ENCODE assay signal across 21 cellular contexts in the genomic region with DNA sequence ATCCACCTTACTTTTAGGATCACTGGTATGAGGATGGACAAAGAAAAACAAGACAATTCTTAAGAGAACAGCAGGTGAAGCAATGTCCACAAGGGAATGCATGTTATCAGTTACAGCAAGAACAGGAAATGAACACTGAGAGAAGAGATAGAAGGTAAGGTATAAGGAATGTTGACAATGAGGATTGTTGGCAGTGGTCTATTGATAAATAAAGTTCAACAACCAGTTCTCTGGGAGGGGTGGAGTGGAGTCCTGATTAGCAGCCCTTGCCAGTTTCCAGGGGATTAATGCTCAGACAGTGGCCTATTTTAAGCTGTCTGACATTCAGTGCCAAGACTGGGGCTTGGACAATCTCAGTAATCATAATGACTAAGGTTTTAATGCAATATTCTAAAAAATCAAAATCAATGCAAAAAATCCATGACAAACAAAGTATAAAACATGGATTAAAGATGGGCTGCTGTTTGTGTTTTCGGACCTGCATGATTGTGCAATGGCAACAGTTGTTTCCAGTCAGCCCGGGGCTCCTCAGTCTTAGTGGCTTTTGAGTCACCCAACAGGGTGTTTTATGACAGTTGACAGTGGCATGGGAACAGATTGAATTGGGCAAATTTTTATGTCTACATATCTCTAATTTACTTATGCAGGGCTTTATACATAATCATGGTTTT. TPM values are rescaled to one million over a fixed set of nuclear protein-coding genes. Genes with fewer than 3 reads are reported as not detected.
"Had no signal": no experiment of that assay in that cellular context is flagged by ENCODE, and none has a peak within 500 bp of the region (broad histone marks: within the 10 kb centered on the region; RNA-seq: fewer than 3 reads in every experiment).

No MANE protein-coding gene starts in this region.

- H3K79me2 ChIP-seq: parathyroid adenoma had no signal

- H2AFZ ChIP-seq: parathyroid adenoma had no signal

- H3K36me3 Mint-ChIP-seq: activated naive CD8-positive, alpha-beta T cell treated with anti-CD3 and anti-CD28 coated beads for 36 hours; immature natural killer cell; naive thymus-derived CD4-positive, alpha-beta T cell had no signal

- DNase-seq: activated CD4-positive, alpha-beta T cell treated with anti-CD3 and anti-CD28 coated beads, Interleukin-2, amount 50 U/mL, for 48 hours; activated gamma-delta T cell treated with Interleukin-2 at 50 U/mL for 16 hours; activated naive CD8-positive, alpha-beta T cell treated with anti-CD3 and anti-CD28 coated beads for 36 hours; activated T-cell treated with anti-CD3 and anti-CD28 coated beads, Interleukin-2, amount 50 U/mL, for 48 hours; anterior cingulate cortex; brain microvascular endothelial cell; cortex of kidney; effector CD4-positive, alpha-beta T cell; gastrocnemius medialis; heart left ventricle; immature natural killer cell; lower lobe of right lung; naive thymus-derived CD4-positive, alpha-beta T cell; upper lobe of left lung; WERI-Rb-1 had no signal

- H3K9me3 Mint-ChIP-seq: immature natural killer cell; stimulated activated naive CD8-positive, alpha-beta T cell treated with anti-CD3 and anti-CD28 coated beads, Interleukin-15, Interleukin-2, amounts not matched to agents 100 ng/mL and 50 ng/mL, for 24 hours had no signal

- H3K4me3 Mint-ChIP-seq: activated naive CD8-positive, alpha-beta T cell treated with anti-CD3 and anti-CD28 coated beads for 36 hours; immature natural killer cell; naive thymus-derived CD4-positive, alpha-beta T cell; stimulated activated naive CD8-positive, alpha-beta T cell treated with anti-CD3 and anti-CD28 coated beads, Interleukin-15, Interleukin-2, amounts not matched to agents 100 ng/mL and 50 ng/mL, for 24 hours had no signal

- H3K4me1 Mint-ChIP-seq: activated naive CD8-positive, alpha-beta T cell treated with anti-CD3 and anti-CD28 coated beads for 36 hours; immature natural killer cell; naive thymus-derived CD4-positive, alpha-beta T cell had no signal

- H3K9ac ChIP-seq: parathyroid adenoma had no signal

- ATAC-seq: lower lobe of right lung; naive thymus-derived CD4-positive, alpha-beta T cell had no signal

- H3K27ac Mint-ChIP-seq: activated naive CD8-positive, alpha-beta T cell treated with anti-CD3 and anti-CD28 coated beads for 36 hours; immature natural killer cell; stimulated activated naive CD8-positive, alpha-beta T cell treated with anti-CD3 and anti-CD28 coated beads, Interleukin-15, Interleukin-2, amounts not matched to agents 100 ng/mL and 50 ng/mL, for 24 hours had no signal

- H3K4me3 ChIP-seq: gastrocnemius medialis, heart left ventricle, lower lobe of right lung, suprapubic skin, upper lobe of left lung had no signal

- H3K27me3 ChIP-seq: brain microvascular endothelial cell, gastrocnemius medialis, heart left ventricle, suprapubic skin, upper lobe of left lung had no signal

- H3K27me3 Mint-ChIP-seq: activated naive CD8-positive, alpha-beta T cell treated with anti-CD3 and anti-CD28 coated beads for 36 hours; stimulated activated naive CD8-positive, alpha-beta T cell treated with anti-CD3 and anti-CD28 coated beads, Interleukin-15, Interleukin-2, amounts not matched to agents 100 ng/mL and 50 ng/mL, for 24 hours had no signal

- H3K9me3 ChIP-seq: gastrocnemius medialis, lower lobe of right lung, suprapubic skin, upper lobe of left lung had no signal

- H3K36me3 ChIP-seq: brain microvascular endothelial cell, gastrocnemius medialis, heart left ventricle, lower lobe of right lung, suprapubic skin, upper lobe of left lung, WERI-Rb-1 had no signal

- H3K27ac ChIP-seq: brain microvascular endothelial cell, gastrocnemius medialis, heart left ventricle, lower lobe of right lung, parathyroid adenoma, suprapubic skin, upper lobe of left lung, WERI-Rb-1 had no signal

- H3K4me1 ChIP-seq: lower lobe of right lung, suprapubic skin, upper lobe of left lung had no signal

RNA-seq across cellular contexts. Expression of a gene that starts 54.7 kb away (rescaled TPM):
- total RNA-seq: activated naive CD8-positive, alpha-beta T cell treated with anti-CD3 and anti-CD28 coated beads for 36 hours; endothelial cell of umbilical vein; lower lobe of right lung; mononuclear cell; naive thymus-derived CD4-positive, alpha-beta T cell; T-helper 1 cell treated with Interleukin-12 subunit alpha and Interleukin-12 subunit beta and Interleukin-4 antibody, amounts not matched to agents 30 ng/mL and 1 ng/mL, for 36 hours had no signal
- polyA plus RNA-seq: endothelial cell of umbilical vein; immature natural killer cell; naive thymus-derived CD4-positive, alpha-beta T cell had no signal
